Comparison of ENCODE assay signal across 12 cellular contexts in the genomic region with DNA sequence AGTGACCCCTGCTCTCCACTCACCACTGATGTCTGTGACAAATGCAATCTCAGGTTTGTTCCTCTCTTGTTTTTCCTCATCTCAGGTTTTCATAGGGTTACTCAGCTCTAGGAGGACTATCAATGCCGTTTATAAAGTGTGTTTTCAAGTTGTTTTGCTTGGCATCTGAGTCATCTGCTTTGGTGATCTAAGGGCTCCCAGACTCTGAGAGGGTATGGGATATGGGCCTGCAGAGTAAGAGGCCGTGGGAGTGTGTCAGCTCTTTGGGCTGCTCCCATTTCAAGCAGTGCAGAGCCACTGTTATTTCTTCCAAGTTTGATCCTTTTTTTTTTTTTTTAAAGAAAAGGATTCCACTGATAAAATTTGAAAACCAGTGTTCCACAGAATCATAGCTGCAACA. TPM values are rescaled to one million over a fixed set of nuclear protein-coding genes. Genes with fewer than 3 reads are reported as not detected.
DNase-seq lines count a peak whose midpoint lies in the region; ATAC-seq and TF ChIP-seq lines count a peak whose summit lies in the region.
"Had no signal": no experiment of that assay in that cellular context is flagged by ENCODE, and none has a peak within 500 bp of the region (broad histone marks: within the 10 kb centered on the region; RNA-seq: fewer than 3 reads in every experiment).

No MANE protein-coding gene starts in this region.

- H3K4me1 ChIP-seq in fibroblast of lung (ENCODE audit: control insufficient read depth, extremely low read depth, insufficient read depth, low read length) (peaks cover 6% of the 10 kb centered on the region), vagina (peaks cover 13% of the 10 kb centered on the region)

- H3K9me3 ChIP-seq in fibroblast of lung (ENCODE audit: control insufficient read depth, insufficient read depth, low read depth, low read length) (no peaks in the 10 kb centered on the region), vagina (no peaks in the 10 kb centered on the region)
- H3K9me3 ChIP-seq: gastroesophageal sphincter, psoas muscle had no signal

- H3K4me3 ChIP-seq in fibroblast of lung (replicated peaks in 1 of 4; ENCODE audit: control extremely low read depth in 1 of 4, insufficient read depth in 1 of 4, low read depth in 3 of 4, low read length in 4 of 4) = no peak overlapping the region
- no peak overlapping the region for H3K4me3 ChIP-seq in vagina
- H3K4me3 ChIP-seq: gastroesophageal sphincter, psoas muscle had no signal

- intact Hi-C loops in Right ventricle myocardium inferior (cut with DNase I) = no loop called here
- intact Hi-C loops in cardiac septum (cut with DNase I) = no loop called here
- intact Hi-C loops in vagina (cut with DNase I) = no loop called here

- H2AFZ ChIP-seq in fibroblast of lung (ENCODE audit: low read length) = no peak overlapping the region

- ATAC-seq in Right ventricle myocardium inferior = peak; percentile 32
- ATAC-seq: gastroesophageal sphincter had no signal

- H3K36me3 ChIP-seq in fibroblast of lung (ENCODE audit: control insufficient read depth, insufficient read depth, low read length) (peaks cover 3% of the 10 kb centered on the region), vagina (peaks cover 0 to 40% of the 10 kb centered on the region in 2 donors)

- H3K4me2 ChIP-seq in fibroblast of lung (ENCODE audit: extremely low read depth, insufficient read depth, low read length) = no peak overlapping the region

- no peak for TF ChIP-seq CTCF in fibroblast of lung (conservative IDR thresholded peaks at IDR 0.05 in 1 of 2, IDR thresholded peaks at IDR 0.05 in 1 of 2; ENCODE audit: low read depth in 1 of 2, low read length in 2 of 2)
- TF ChIP-seq CTCF in vagina (IDR thresholded peaks at IDR 0.05) = no peak

- H3K27ac ChIP-seq in fibroblast of lung (ENCODE audit: insufficient read depth, low read length) (peak overlapping the region; percentile 59), vagina (peak overlapping the region; percentile 45), substantia nigra (ENCODE audit: low read depth, low read length, poor library complexity, severe bottlenecking) (no peak overlapping the region)
- H3K27ac ChIP-seq: psoas muscle had no signal

- H3K27me3 ChIP-seq in fibroblast of lung (ENCODE audit: control insufficient read depth, insufficient read depth, low read length) (no peaks in the 10 kb centered on the region), vagina (no peaks in the 10 kb centered on the region)
- H3K27me3 ChIP-seq: gastroesophageal sphincter had no signal

- H4K20me1 ChIP-seq in fibroblast of lung (ENCODE audit: control insufficient read depth, extremely low read depth, insufficient read depth, low read length) = no peaks in the 10 kb centered on the region

- H3K9ac ChIP-seq in fibroblast of lung (ENCODE audit: insufficient read depth, low read length) = no peak overlapping the region

- no peaks in the 10 kb centered on the region for H3K79me2 ChIP-seq in fibroblast of lung (ENCODE audit: control insufficient read depth, insufficient read depth, low read length)

- no peak for TF ChIP-seq POLR2A in vagina (IDR thresholded peaks at IDR 0.05)

- DNase-seq in Right ventricle myocardium inferior (ENCODE audit: missing footprints) (no peak), cardiac septum (ENCODE audit: low spot score) (no peak), fibroblast of lung (ENCODE audit: low read depth in 2 of 2) (peak; percentile 75 to 78), myocyte (ENCODE audit: low read depth) (peak; percentile 40), vagina (ENCODE audit: extremely low spot score in 2 of 2) (no peak), substantia nigra (lab: John Stamatoyannopoulos, UW) (no peak), T-helper 2 cell (no peak)
- no peak for DNase-seq in activated CD4-positive, alpha-beta T cell treated with anti-CD3 and anti-CD28 coated beads for 4 hours
- DNase-seq: activated CD4-positive, alpha-beta memory T cell treated with anti-CD3 and anti-CD28 coated beads, Interleukin-2, amount 10 ng/mL, durations not matched to agents 7 days and 5 days; COR-L47; psoas muscle had no signal

RNA-seq across cellular contexts. Expression of a gene that starts 46.3 kb away (rescaled TPM):
- total RNA-seq in Right ventricle myocardium inferior (563 TPM), cardiac septum (396 TPM), fibroblast of lung (90.1 and 115 TPM in 2 replicates), myocyte (170 and 190 TPM in 2 replicates), vagina (40.3 TPM)
- polyA plus RNA-seq in fibroblast of lung = 53.2 and 65.7 TPM in 2 replicates
- 38.7 and 45.4 TPM in 2 replicates for polyA plus RNA-seq in fibroblast of lung (2012)
- 79.1 and 100 TPM in 2 replicates for polyA minus RNA-seq in fibroblast of lung (ENCODE audit: low replicate concordance)
- polyA plus RNA-seq in myocyte (2012) = 52.9 TPM

Comparison
In these comparisons a context has a peak if more than half of its experiments do, and no peak if none do; other contexts are left out.
1. DNase-seq: peak in fibroblast of lung (2 of 2) and myocyte (single experiment); none in Right ventricle myocardium inferior (single experiment), cardiac septum (single experiment), vagina (0 of 2), activated CD4-positive, alpha-beta T cell treated with anti-CD3 and anti-CD28 coated beads for 4 hours (0 of 2), substantia nigra (0 of 49) and T-helper 2 cell (0 of 5).